7 cellular contexts compared by ENCODE assay signal in genomic region chr7:66655113-66655806, GRCh38. TPM values are rescaled to one million over a fixed set of nuclear protein-coding genes. Genes with fewer than 3 reads are reported as not detected.
A peak's percentile ranks its signal among the peaks of the same experiment; 100 is the strongest.
DNase-seq lines count a peak whose midpoint lies in the region; ATAC-seq and TF ChIP-seq lines count a peak whose summit lies in the region.
"Not testable (repeated sequence)": the region's sequence is repeated elsewhere in the genome, so short reads cannot be mapped to it uniquely, and the experiment has no call there.

No MANE protein-coding gene starts in this region.

- peak overlapping the region; percentile 100 for H3K4me2 ChIP-seq in parathyroid adenoma (ENCODE audit: low read length)

- peak overlapping the region; percentile 85 to 87 for H3K4me3 ChIP-seq in duodenal mucosa (ENCODE audit: low read depth in 1 of 2, low read length in 2 of 2)
- H3K4me3 ChIP-seq in parathyroid adenoma (ENCODE audit: low read depth, low read length), result peak overlapping the region; percentile 69

- H3K9me3 Mint-ChIP-seq in activated CD8-positive, alpha-beta memory T cell treated with anti-CD3 and anti-CD28 coated beads, Interleukin-2, amount 10 ng/mL, durations not matched to agents 7 days and 5 days (ENCODE audit: low read depth); immature natural killer cell: not testable (repeated sequence)

- CTCF ChIA-PET in activated CD8-positive, alpha-beta memory T cell treated with anti-CD3 and anti-CD28 coated beads, Interleukin-2, amount 10 ng/mL, durations not matched to agents 7 days and 5 days (lab: Charles Lee), result interaction anchor here (0.6 to 1.6 kb wide), 3 partner anchors 97 to 624 kb away, joined by 3 read pairs; no protein-coding TSS in a partner anchor

- H3K79me2 ChIP-seq in parathyroid adenoma, result not testable (repeated sequence)

- H3K4me1 ChIP-seq in duodenal mucosa (ENCODE audit: control insufficient read depth in 1 of 2, insufficient read depth in 2 of 2, low read length in 2 of 2); parathyroid adenoma: not testable (repeated sequence)

- in situ Hi-C loops in GM13977 (cut with MboI; ENCODE audit: low pct_unique_long_range_greater_than_20kb, low sequenced_read_pairs, unreplicated experiment), result not testable (repeated sequence)

- peak; percentile 20 for TF ChIP-seq CTCF in GM13977 (IDR thresholded peaks at IDR 0.05; ENCODE audit: extremely low read depth, insufficient read depth, missing control alignments)
- not testable (repeated sequence) for TF ChIP-seq CTCF in parathyroid adenoma (IDR thresholded peaks at IDR 0.05)

- peak overlapping the region; percentile 85 for H2AFZ ChIP-seq in parathyroid adenoma

- not testable (repeated sequence) for H3K27me3 ChIP-seq in duodenal mucosa (ENCODE audit: control insufficient read depth in 1 of 2, insufficient read depth in 2 of 2, low read length in 2 of 2); parathyroid adenoma (ENCODE audit: control insufficient read depth, insufficient read depth, low read length)

- H3K4me1 Mint-ChIP-seq in activated CD8-positive, alpha-beta memory T cell treated with anti-CD3 and anti-CD28 coated beads, Interleukin-2, amount 10 ng/mL, durations not matched to agents 7 days and 5 days, result peaks cover 31% of the 10 kb centered on the region
- H3K4me1 Mint-ChIP-seq in immature natural killer cell, result peaks cover 19 to 23% of the 10 kb centered on the region in 2 donors

- H3K36me3 ChIP-seq in duodenal mucosa (ENCODE audit: control insufficient read depth in 1 of 2, insufficient read depth in 2 of 2, low read length in 2 of 2); parathyroid adenoma (ENCODE audit: control insufficient read depth, insufficient read depth, low read length): not testable (repeated sequence)

- H3K9me3 ChIP-seq in duodenal mucosa (ENCODE audit: control insufficient read depth in 1 of 2, low read length in 2 of 2); parathyroid adenoma (ENCODE audit: control insufficient read depth, low read length): not testable (repeated sequence)

- peak overlapping the region; percentile 97 for H3K4me3 Mint-ChIP-seq in activated CD8-positive, alpha-beta memory T cell treated with anti-CD3 and anti-CD28 coated beads, Interleukin-2, amount 10 ng/mL, durations not matched to agents 7 days and 5 days
- H3K4me3 Mint-ChIP-seq in immature natural killer cell, result peak overlapping the region; percentile 94 to 99 (median 97)

- H3K27me3 Mint-ChIP-seq in activated CD8-positive, alpha-beta memory T cell treated with anti-CD3 and anti-CD28 coated beads, Interleukin-2, amount 10 ng/mL, durations not matched to agents 7 days and 5 days, result not testable (repeated sequence)
- peaks cover 10 to 12% (median 11%) of the 10 kb centered on the region in 3 donors for H3K27me3 Mint-ChIP-seq in immature natural killer cell (ENCODE audit: low read depth in 3 of 3)

- not testable (repeated sequence) for H3K36me3 Mint-ChIP-seq in activated CD8-positive, alpha-beta memory T cell treated with anti-CD3 and anti-CD28 coated beads, Interleukin-2, amount 10 ng/mL, durations not matched to agents 7 days and 5 days; immature natural killer cell

- peak; percentile 9 for ATAC-seq in HG03045 (IDR thresholded peaks at IDR 0.05; ENCODE audit: unreplicated experiment)
- not testable (repeated sequence) for ATAC-seq in activated CD8-positive, alpha-beta memory T cell treated with anti-CD3 and anti-CD28 coated beads, Interleukin-2, amount 10 ng/mL, durations not matched to agents 7 days and 5 days

- peak overlapping the region; percentile 89 for H3K27ac Mint-ChIP-seq in activated CD8-positive, alpha-beta memory T cell treated with anti-CD3 and anti-CD28 coated beads, Interleukin-2, amount 10 ng/mL, durations not matched to agents 7 days and 5 days
- H3K27ac Mint-ChIP-seq in immature natural killer cell, result peak overlapping the region; percentile 55 to 99 (median 96)

- peak overlapping the region; percentile 82 to 95 for H3K9ac ChIP-seq in duodenal mucosa (ENCODE audit: low read depth in 1 of 2, low read length in 2 of 2)
- peak overlapping the region; percentile 3 for H3K9ac ChIP-seq in parathyroid adenoma

- H3K27ac ChIP-seq in duodenal mucosa (ENCODE audit: low read depth, low read length) (peak overlapping the region; percentile 99), parathyroid adenoma (peak overlapping the region; percentile 91)

- DNase-seq in GM13977 (ENCODE audit: low spot score), result not testable (repeated sequence)
- peak; percentile 50 for DNase-seq in NCI-H748 (lab: John Stamatoyannopoulos, UW; ENCODE audit: unreplicated experiment)
- DNase-seq in activated CD8-positive, alpha-beta memory T cell treated with anti-CD3 and anti-CD28 coated beads, Interleukin-2, amount 10 ng/mL, durations not matched to agents 7 days and 5 days, result peak; percentile 43
- DNase-seq in immature natural killer cell, result peak in 1 of 3 donors; percentile 15

RNA-seq across cellular contexts. Expression of gene KCTD7, which starts 26.6 kb away (rescaled TPM):
- 10 to 100 TPM; 27.8 to 41.9 TPM for total RNA-seq in activated CD8-positive, alpha-beta memory T cell treated with anti-CD3 and anti-CD28 coated beads, Interleukin-2, amount 10 ng/mL, durations not matched to agents 7 days and 5 days
- polyA plus RNA-seq in immature natural killer cell, result 10 to 100 TPM in 1 of 3 donors, 1 to 10 TPM in 2; 4.4 to 20.7 (median 7.5) TPM
